In the genomic region with DNA sequence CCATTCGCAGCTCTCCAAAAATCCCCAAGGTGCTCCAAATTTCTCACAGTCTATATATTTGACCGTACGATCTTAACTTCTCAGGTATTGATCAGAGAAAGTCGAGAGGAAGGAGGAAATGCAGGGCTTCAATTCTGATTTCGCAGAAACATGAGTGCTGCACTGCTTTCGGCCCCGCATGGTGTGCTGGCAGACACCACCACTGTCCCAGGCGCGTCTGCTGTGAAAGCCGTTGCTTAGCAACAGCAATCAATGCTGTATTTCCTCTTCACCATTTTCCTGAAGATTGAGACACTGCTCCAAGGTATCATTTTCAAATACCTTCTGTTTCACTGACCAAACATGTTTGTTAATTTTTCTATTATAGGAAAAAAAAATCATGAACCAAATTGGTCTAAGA, we compare ENCODE assay signal across 19 cellular contexts.
DNase-seq lines count a peak whose midpoint lies in the region; ATAC-seq, FAIRE-seq and TF ChIP-seq lines count a peak whose summit lies in the region.
"Had no signal": no experiment of that assay in that cellular context is flagged by ENCODE, and none has a peak within 500 bp of the region (broad histone marks: within the 10 kb centered on the region; RNA-seq: fewer than 3 reads in every experiment).

No MANE protein-coding gene starts in this region.

- H3K36me3 Mint-ChIP-seq in activated CD8-positive, alpha-beta T cell treated with anti-CD3 and anti-CD28 coated beads for 36 hours (ENCODE audit: low read depth), result no peaks in the 10 kb centered on the region

- no peaks in the 10 kb centered on the region for H3K4me1 Mint-ChIP-seq in activated CD8-positive, alpha-beta T cell treated with anti-CD3 and anti-CD28 coated beads for 36 hours (ENCODE audit: low read depth)

- CTCF ChIA-PET in activated CD8-positive, alpha-beta T cell treated with anti-CD3 and anti-CD28 coated beads for 36 hours (lab: Charles Lee), result no interaction called here

- intact Hi-C loops in activated CD8-positive, alpha-beta T cell treated with anti-CD3 and anti-CD28 coated beads for 36 hours (cut with micrococcal nuclease), result no loop called here

- H3K4me1 ChIP-seq in endocrine pancreas (ENCODE audit: control insufficient read depth, insufficient read depth, low read length), result peaks cover 7% of the 10 kb centered on the region
- H3K4me1 ChIP-seq: esophagus squamous epithelium, lower lobe of right lung, suprapubic skin had no signal

- FAIRE-seq in HTR-8/SVneo (lab: Jason Lieb, UNC), result no peak
- FAIRE-seq: bronchial epithelial cell, G401.6 had no signal

- POLR2A ChIA-PET in activated CD8-positive, alpha-beta T cell treated with anti-CD3 and anti-CD28 coated beads for 36 hours (lab: Charles Lee), result no interaction called here

- no peaks in the 10 kb centered on the region for H3K27me3 ChIP-seq in endocrine pancreas (ENCODE audit: control insufficient read depth, insufficient read depth, low read length)
- H3K27me3 ChIP-seq: esophagus squamous epithelium, suprapubic skin had no signal

- no peak overlapping the region for H3K4me3 Mint-ChIP-seq in activated CD8-positive, alpha-beta T cell treated with anti-CD3 and anti-CD28 coated beads for 36 hours
- H3K4me3 Mint-ChIP-seq: activated T-helper 17 cell treated with anti-CD3 and anti-CD28 coated beads, Interleukin-2, amount 50 U/mL, for 72 hours; naive B cell had no signal

- no peak overlapping the region for H3K27ac Mint-ChIP-seq in activated CD8-positive, alpha-beta T cell treated with anti-CD3 and anti-CD28 coated beads for 36 hours
- H3K27ac Mint-ChIP-seq: activated T-helper 17 cell treated with anti-CD3 and anti-CD28 coated beads, Interleukin-2, amount 50 U/mL, for 72 hours; naive B cell had no signal

- no peaks in the 10 kb centered on the region for H3K27me3 Mint-ChIP-seq in activated CD8-positive, alpha-beta T cell treated with anti-CD3 and anti-CD28 coated beads for 36 hours
- H3K27me3 Mint-ChIP-seq: activated T-helper 17 cell treated with anti-CD3 and anti-CD28 coated beads, Interleukin-2, amount 50 U/mL, for 72 hours; naive B cell had no signal

- no peak overlapping the region for H3K9ac ChIP-seq in endocrine pancreas (ENCODE audit: control insufficient read depth, insufficient read depth, low read length)

- H3K9me3 ChIP-seq in endocrine pancreas (ENCODE audit: control insufficient read depth, low read length), result no peaks in the 10 kb centered on the region
- H3K9me3 ChIP-seq: esophagus squamous epithelium, lower lobe of right lung, suprapubic skin had no signal

- ATAC-seq in HG02759 (IDR thresholded peaks at IDR 0.05; ENCODE audit: unreplicated experiment), result no peak
- no peak for ATAC-seq in activated CD8-positive, alpha-beta T cell treated with anti-CD3 and anti-CD28 coated beads for 36 hours
- ATAC-seq: activated T-helper 17 cell treated with anti-CD3 and anti-CD28 coated beads, Interleukin-2, amount 50 U/mL, for 72 hours; lower lobe of right lung had no signal

- DNase-seq in Ammon's horn (ENCODE audit: low spot score), result peak; percentile 69
- DNase-seq in ELF-1 (ENCODE audit: low read depth, low spot score), result peak; percentile 36
- DNase-seq in NCI-H345 (lab: John Stamatoyannopoulos, UW), result peak; percentile 50
- DNase-seq in HTR-8/SVneo (ENCODE audit: insufficient read length, low spot score), result no peak
- DNase-seq in SKM-1 treated with dmso at 0.1 percent for 144 hours (lab: John Stamatoyannopoulos, UW; ENCODE audit: unreplicated experiment), result no peak
- no peak for DNase-seq in activated CD8-positive, alpha-beta T cell treated with anti-CD3 and anti-CD28 coated beads for 36 hours
- DNase-seq: activated CD4-positive, CD25-positive, alpha-beta regulatory T cell; esophagus squamous epithelium; lower lobe of right lung; naive B cell; stimulated activated CD4-positive, alpha-beta T cell treated with anti-CD3 and anti-CD28 coated beads, Interleukin-4, amount 100 ng/mL, for 1 hour; stimulated activated CD8-positive, alpha-beta memory T cell treated with anti-CD3 and anti-CD28 coated beads, Interleukin-4, amount 100 ng/mL, for 48 hours had no signal

- H3K4me3 ChIP-seq in endocrine pancreas (ENCODE audit: control insufficient read depth, insufficient read depth, low read length), result peak overlapping the region; percentile 15
- H3K4me3 ChIP-seq: esophagus squamous epithelium, lower lobe of right lung, skin epidermis, suprapubic skin had no signal

- no peaks in the 10 kb centered on the region for H3K36me3 ChIP-seq in endocrine pancreas (ENCODE audit: control insufficient read depth, insufficient read depth, low read length)
- H3K36me3 ChIP-seq: esophagus squamous epithelium, lower lobe of right lung, suprapubic skin had no signal

- no peak for TF ChIP-seq CTCF in activated CD8-positive, alpha-beta T cell treated with anti-CD3 and anti-CD28 coated beads for 36 hours (IDR thresholded peaks at IDR 0.05)

- no peaks in the 10 kb centered on the region for H3K9me3 Mint-ChIP-seq in activated CD8-positive, alpha-beta T cell treated with anti-CD3 and anti-CD28 coated beads for 36 hours
- H3K9me3 Mint-ChIP-seq: activated T-helper 17 cell treated with anti-CD3 and anti-CD28 coated beads, Interleukin-2, amount 50 U/mL, for 72 hours; naive B cell had no signal

Comparison
In these comparisons a context has a peak if more than half of its experiments do, and no peak if none do; other contexts are left out.
1. DNase-seq: peak in Ammon's horn (single experiment), ELF-1 (single experiment) and NCI-H345 (single experiment); none in HTR-8/SVneo (single experiment), SKM-1 treated with dmso at 0.1 percent for 144 hours (single experiment) and activated CD8-positive, alpha-beta T cell treated with anti-CD3 and anti-CD28 coated beads for 36 hours (single experiment).